Comparison of ENCODE assay signal across 15 cellular contexts in the genomic region with DNA sequence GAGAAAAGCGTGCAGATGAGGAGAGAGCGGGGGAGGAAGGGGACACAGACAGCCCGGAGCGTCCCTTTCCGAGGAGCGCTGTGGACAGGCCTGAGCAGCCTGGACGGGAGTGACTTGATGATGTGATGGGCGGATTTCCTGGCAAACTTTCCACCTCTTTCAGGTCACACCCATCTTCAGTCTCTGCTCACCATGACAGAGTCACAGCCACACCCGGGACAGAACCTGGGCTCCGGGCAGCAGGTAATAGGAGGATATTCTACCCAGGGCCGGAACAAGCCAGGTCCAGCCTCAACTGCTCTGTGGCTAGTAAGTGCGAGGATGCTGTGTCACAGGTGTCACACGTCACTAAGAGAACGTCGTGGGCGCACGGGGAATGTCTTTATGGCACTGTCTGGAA.
DNase-seq lines count a peak whose midpoint lies in the region; ATAC-seq and TF ChIP-seq lines count a peak whose summit lies in the region.
"Had no signal": no experiment of that assay in that cellular context is flagged by ENCODE, and none has a peak within 500 bp of the region (broad histone marks: within the 10 kb centered on the region; RNA-seq: fewer than 3 reads in every experiment).

No MANE protein-coding gene starts in this region.

- peaks cover 12 to 70% of the 10 kb centered on the region in 2 donors for H3K4me1 ChIP-seq in ascending aorta
- peaks cover 0 to 31% (median 0%) of the 10 kb centered on the region in 12 donors for H3K4me1 ChIP-seq in heart left ventricle

- in situ Hi-C loops in GM13976 (cut with MboI; ENCODE audit: low sequenced_read_pairs, unreplicated experiment): no loop called here

- H3K9me3 ChIP-seq in ascending aorta: no peaks in the 10 kb centered on the region
- H3K9me3 ChIP-seq in heart left ventricle: no peaks in the 10 kb centered on the region

- 67 to 78% (median 72%) methylated on average over 17 of the region's 17 CpGs for WGBS in heart left ventricle, 4 donors

- DNase-seq in GM13976 (ENCODE audit: low spot score) (peak; percentile 13), ascending aorta (ENCODE audit: low spot score in 2 of 2) (peak in 1 of 2 donors; percentile 65), heart left ventricle (peak in 1 of 5 donors; percentile 36), posterior vena cava (ENCODE audit: low spot score) (peak; percentile 83), NCI-H446 (lab: John Stamatoyannopoulos, UW) (no peak), cerebellar nuclear complex (lab: John Stamatoyannopoulos, UW) (no peak)
- DNase-seq: activated CD4-positive, alpha-beta T cell treated with anti-CD3 and anti-CD28 coated beads, Interleukin-2, amount 10 ng/mL, durations not matched to agents 7 days and 5 days; activated T-cell treated with anti-CD3 and anti-CD28 coated beads, Interleukin-2, amount 50 U/mL, for 4 hours; immature natural killer cell; NCI-H187; NCI-H510A had no signal

- H3K36me3 ChIP-seq in ascending aorta (no peaks in the 10 kb centered on the region), heart left ventricle (no peaks in the 10 kb centered on the region)

- intact Hi-C loops in ascending aorta (cut with DNase I): loop anchor here (2.0 to 10.0 kb wide), 3 partner anchors 123 to 1625 kb away; no protein-coding TSS in a partner anchor
- intact Hi-C loops in heart left ventricle (cut with DNase I): loop anchor here in 1 of 10 donors (5.0 kb wide), 1 partner anchor 82 kb away; no protein-coding TSS in a partner anchor
- intact Hi-C loops in posterior vena cava (cut with DNase I): no loop called here

- TF ChIP-seq POLR2A in heart left ventricle (IDR thresholded peaks at IDR 0.05): no peak

- peak in 3 of 4 donors; percentile 12 to 30 (median 15) for ATAC-seq in heart left ventricle
- no peak for ATAC-seq in GM18498 (IDR thresholded peaks at IDR 0.05; ENCODE audit: unreplicated experiment)
- ATAC-seq in GM21717 (IDR thresholded peaks at IDR 0.05; ENCODE audit: unreplicated experiment): no peak
- ATAC-seq: activated T-cell treated with anti-CD3 and anti-CD28 coated beads, Interleukin-2, amount 50 U/mL, for 4 hours; GM12878 had no signal

- TF ChIP-seq CTCF in GM13976 (IDR thresholded peaks at IDR 0.05; ENCODE audit: borderline replicate concordance, control extremely low read depth, extremely low read depth, insufficient read depth, missing control alignments) (no peak), ascending aorta (IDR thresholded peaks at IDR 0.05) (no peak), heart left ventricle (IDR thresholded peaks at IDR 0.05) (no peak)

- no peak overlapping the region for H3K4me3 ChIP-seq in ascending aorta
- H3K4me3 ChIP-seq in heart left ventricle: no peak overlapping the region
- H3K4me3 ChIP-seq: GM12878, SK-N-MC had no signal

- H3K27me3 ChIP-seq in ascending aorta (no peaks in the 10 kb centered on the region), heart left ventricle (peaks cover 0 to 4% (median 0%) of the 10 kb centered on the region in 9 donors)

- H3K27ac ChIP-seq in ascending aorta (peak overlapping the region; percentile 87 to 95), heart left ventricle (peak overlapping the region in 7 of 12 donors; percentile 52 to 94 (median 83))
- H3K27ac ChIP-seq: SK-N-MC had no signal

Comparison
In these comparisons a context has a peak if more than half of its experiments do, and no peak if none do; other contexts are left out.
1. DNase-seq: peak in GM13976 (single experiment) and posterior vena cava (single experiment); none in NCI-H446 (0 of 2) and cerebellar nuclear complex (0 of 2).
2. ATAC-seq: peak in heart left ventricle (3 of 4); none in GM18498 (single experiment) and GM21717 (single experiment).